In genomic region chr1:62882705-62883104, GRCh38 we compare ENCODE assay signal across 21 cellular contexts.
"Had no signal": no experiment of that assay in that cellular context is flagged by ENCODE, and none has a peak within 500 bp of the region (broad histone marks: within the 10 kb centered on the region; RNA-seq: fewer than 3 reads in every experiment).

No MANE protein-coding gene starts in this region.

- DNase-seq: activated CD4-positive, alpha-beta T cell treated with anti-CD3 and anti-CD28 coated beads for 1 hour; activated CD4-positive, alpha-beta T cell treated with anti-CD3 and anti-CD28 coated beads, Interleukin-2, amount 10 ng/mL, durations not matched to agents 24 days and 14 days; activated CD4-positive, alpha-beta T cell treated with anti-CD3 and anti-CD28 coated beads, Interleukin-2, amount 50 U/mL, for 4 hours; activated CD4-positive, CD25-positive, alpha-beta regulatory T cell; activated CD8-positive, alpha-beta T cell treated with anti-CD3 and anti-CD28 coated beads, Interleukin-2, amount 10 ng/mL, durations not matched to agents 7 days and 5 days; activated gamma-delta T cell; activated naive CD4-positive, alpha-beta T cell treated with Interleukin-2 at 50 U/mL for 16 hours; activated T-cell treated with anti-CD3 and anti-CD28 coated beads, Interleukin-2, amount 50 U/mL, for 24 hours; adrenal gland; body of pancreas; cerebellar nuclear complex; Karpas-422; KBM-7; NCI-H1417 treated with DMSO at 0.1 percent for 48 hours had no signal

- H3K4me1 Mint-ChIP-seq: activated CD4-positive, alpha-beta T cell treated with anti-CD3 and anti-CD28 coated beads, Interleukin-2, amount 10 ng/mL, durations not matched to agents 24 days and 14 days had no signal

- ATAC-seq: activated CD8-positive, alpha-beta T cell treated with anti-CD3 and anti-CD28 coated beads, Interleukin-2, amount 10 ng/mL, durations not matched to agents 7 days and 5 days; activated naive CD4-positive, alpha-beta T cell treated with anti-CD3 and anti-CD28 coated beads, Interleukin-2, amount 50 U/mL, for 72 hours; body of pancreas; Panc1 had no signal

- H3K9me3 Mint-ChIP-seq: activated CD4-positive, alpha-beta T cell treated with anti-CD3 and anti-CD28 coated beads, Interleukin-2, amount 10 ng/mL, durations not matched to agents 24 days and 14 days; activated naive CD4-positive, alpha-beta T cell treated with anti-CD3 and anti-CD28 coated beads, Interleukin-2, amount 50 U/mL, for 72 hours; activated T-cell treated with anti-CD3 and anti-CD28 coated beads, Interleukin-2, amount 50 U/mL, for 24 hours; activated T-helper 2 cell treated with anti-CD3 and anti-CD28 coated beads, Interferon-gamma antibody, Interleukin-2, Interleukin-4, amounts not matched to agents 10 μg/mL and 5 μg/mL and 100 μg/mL, durations not matched to agents 14 hours and 24 hours and 36 hours had no signal

- H3K27me3 ChIP-seq: adrenal gland, body of pancreas had no signal

- H3K4me1 ChIP-seq: adrenal gland, body of pancreas, SJSA1 had no signal

- H3K9me3 ChIP-seq: adrenal gland, body of pancreas, SJSA1 had no signal

- H3K4me3 Mint-ChIP-seq: activated CD4-positive, alpha-beta T cell treated with anti-CD3 and anti-CD28 coated beads, Interleukin-2, amount 10 ng/mL, durations not matched to agents 24 days and 14 days; activated CD8-positive, alpha-beta T cell treated with anti-CD3 and anti-CD28 coated beads, Interleukin-2, amount 10 ng/mL, durations not matched to agents 7 days and 5 days; activated T-cell treated with anti-CD3 and anti-CD28 coated beads, Interleukin-2, amount 50 U/mL, for 24 hours had no signal

- H3K27ac ChIP-seq: adrenal gland, body of pancreas, SJSA1 had no signal

- H3K36me3 ChIP-seq: adrenal gland, SJSA1 had no signal

- FAIRE-seq: astrocyte, bronchial epithelial cell, TTC549 had no signal

- H3K36me3 Mint-ChIP-seq: activated naive CD4-positive, alpha-beta T cell treated with anti-CD3 and anti-CD28 coated beads, Interleukin-2, amount 50 U/mL, for 72 hours had no signal

- H3K27ac Mint-ChIP-seq: activated CD4-positive, alpha-beta T cell treated with anti-CD3 and anti-CD28 coated beads, Interleukin-2, amount 10 ng/mL, durations not matched to agents 24 days and 14 days; activated CD8-positive, alpha-beta T cell treated with anti-CD3 and anti-CD28 coated beads, Interleukin-2, amount 10 ng/mL, durations not matched to agents 7 days and 5 days; activated naive CD4-positive, alpha-beta T cell treated with anti-CD3 and anti-CD28 coated beads, Interleukin-2, amount 50 U/mL, for 72 hours; activated T-cell treated with anti-CD3 and anti-CD28 coated beads, Interleukin-2, amount 50 U/mL, for 24 hours; activated T-helper 2 cell treated with anti-CD3 and anti-CD28 coated beads, Interferon-gamma antibody, Interleukin-2, Interleukin-4, amounts not matched to agents 10 μg/mL and 5 μg/mL and 100 μg/mL, durations not matched to agents 14 hours and 24 hours and 36 hours had no signal

- H3K4me3 ChIP-seq: adrenal gland, body of pancreas, SJSA1 had no signal
